12 cellular contexts compared by ENCODE assay signal in genomic region chr11:44030276-44030932, GRCh38. TPM values are rescaled to one million over a fixed set of nuclear protein-coding genes. Genes with fewer than 3 reads are reported as not detected.
A peak's percentile ranks its signal among the peaks of the same experiment; 100 is the strongest.
DNase-seq lines count a peak whose midpoint lies in the region; ATAC-seq and TF ChIP-seq lines count a peak whose summit lies in the region.
"Had no signal": no experiment of that assay in that cellular context is flagged by ENCODE, and none has a peak within 500 bp of the region (broad histone marks: within the 10 kb centered on the region; RNA-seq: fewer than 3 reads in every experiment).

No MANE protein-coding gene starts in this region.

- no peak for TF ChIP-seq EP300 in suprapubic skin (IDR thresholded peaks at IDR 0.05)

- peaks cover 19% of the 10 kb centered on the region for H3K27me3 Mint-ChIP-seq in T-helper 2 cell treated with Interferon-gamma antibody and Interleukin-4, amounts not matched to agents 5 μg/mL and 100 μg/mL, for 36 hours (ENCODE audit: low read depth)

- no peaks in the 10 kb centered on the region for H3K4me1 Mint-ChIP-seq in T-helper 2 cell treated with Interferon-gamma antibody and Interleukin-4, amounts not matched to agents 5 μg/mL and 100 μg/mL, for 36 hours (ENCODE audit: low read depth)

- H3K9me3 ChIP-seq in lower lobe of right lung (peaks cover 5% of the 10 kb centered on the region), suprapubic skin (peaks cover 9% of the 10 kb centered on the region)

- peak; percentile 42 for DNase-seq in NCI-H82 treated with DMSO at 0.1 percent for 48 hours (lab: John Stamatoyannopoulos, UW; ENCODE audit: unreplicated experiment)
- peak; percentile 60 for DNase-seq in ecto neural progenitor cell (ENCODE audit: low spot score)
- DNase-seq in lower lobe of right lung, result no peak
- peak in 1 of 2 donors; percentile 70 for DNase-seq in suprapubic skin (ENCODE audit: low spot score in 2 of 2)
- DNase-seq in COLO829 (ENCODE audit: low spot score), result no peak
- DNase-seq in GM10266 (ENCODE audit: extremely low spot score), result no peak
- no peak for DNase-seq in T-helper 2 cell treated with Interferon-gamma antibody and Interleukin-4, amounts not matched to agents 5 μg/mL and 100 μg/mL, for 36 hours (ENCODE audit: low spot score)
- DNase-seq: stimulated activated CD8-positive, alpha-beta memory T cell treated with anti-CD3 and anti-CD28 coated beads, Interleukin-4, amount 100 ng/mL, for 48 hours had no signal

- peak in 1 of 2 donors; percentile 13 for ATAC-seq in lower lobe of right lung
- ATAC-seq in GM18858 (IDR thresholded peaks at IDR 0.05; ENCODE audit: unreplicated experiment), result no peak

- H3K9me3 Mint-ChIP-seq in T-helper 2 cell treated with Interferon-gamma antibody and Interleukin-4, amounts not matched to agents 5 μg/mL and 100 μg/mL, for 36 hours, result peaks cover 6% of the 10 kb centered on the region

- TF ChIP-seq POLR2A in suprapubic skin (IDR thresholded peaks at IDR 0.05), result no peak

- no peak overlapping the region for H3K4me3 Mint-ChIP-seq in T-helper 2 cell treated with Interferon-gamma antibody and Interleukin-4, amounts not matched to agents 5 μg/mL and 100 μg/mL, for 36 hours
- H3K4me3 Mint-ChIP-seq: activated naive CD8-positive, alpha-beta T cell had no signal

- no peak overlapping the region for H3K27ac Mint-ChIP-seq in T-helper 2 cell treated with Interferon-gamma antibody and Interleukin-4, amounts not matched to agents 5 μg/mL and 100 μg/mL, for 36 hours
- H3K27ac Mint-ChIP-seq: activated naive CD8-positive, alpha-beta T cell had no signal

- TF ChIP-seq CTCF in lower lobe of right lung (IDR thresholded peaks at IDR 0.05) (no peak), suprapubic skin (IDR thresholded peaks at IDR 0.05) (no peak), GM10266 (IDR thresholded peaks at IDR 0.05; ENCODE audit: control insufficient read depth, insufficient read depth, low read depth, missing control alignments) (no peak)

- no peaks in the 10 kb centered on the region for H3K36me3 ChIP-seq in lower lobe of right lung
- no peaks in the 10 kb centered on the region for H3K36me3 ChIP-seq in suprapubic skin

- H3K27ac ChIP-seq in lower lobe of right lung (peak overlapping the region; percentile 53), suprapubic skin (peak overlapping the region; percentile 73)

- peaks cover 40% of the 10 kb centered on the region for H3K4me1 ChIP-seq in lower lobe of right lung
- peaks cover 5% of the 10 kb centered on the region for H3K4me1 ChIP-seq in suprapubic skin

- 38% methylated on average over 5 of the region's 5 CpGs for whole genome bisulfite sequencing in suprapubic skin

- H3K27me3 ChIP-seq in lower lobe of right lung (ENCODE audit: low read depth), result no peaks in the 10 kb centered on the region
- H3K27me3 ChIP-seq in suprapubic skin, result no peaks in the 10 kb centered on the region

- H3K4me3 ChIP-seq in lower lobe of right lung (no peak overlapping the region), suprapubic skin (no peak overlapping the region)

- intact Hi-C loops in lower lobe of right lung (cut with DNase I), result no loop called here

- no peaks in the 10 kb centered on the region for H3K36me3 Mint-ChIP-seq in T-helper 2 cell treated with Interferon-gamma antibody and Interleukin-4, amounts not matched to agents 5 μg/mL and 100 μg/mL, for 36 hours (ENCODE audit: low read depth)
- H3K36me3 Mint-ChIP-seq: activated naive CD8-positive, alpha-beta T cell had no signal

RNA-seq across cellular contexts. Expression of gene ACCSL, which starts 17.4 kb away (rescaled TPM):
- total RNA-seq in lower lobe of right lung, result not detected
- under 1 TPM in 1 of 4 donors, not detected in 3; 0.60 TPM for total RNA-seq in suprapubic skin
- total RNA-seq: mesenteric fat pad; T-helper 1 cell treated with Interleukin-12 subunit alpha and Interleukin-12 subunit beta and Interleukin-4 antibody, amounts not matched to agents 30 ng/mL and 1 ng/mL, for 36 hours had no signal

RNA-seq across cellular contexts. Expression of gene ACCS, which starts 35.7 kb away (rescaled TPM):
- total RNA-seq in lower lobe of right lung, result 31.4 TPM
- total RNA-seq in suprapubic skin, result 10 to 100 TPM; 17.4 to 54.1 (median 30.1) TPM

Comparison
In these comparisons a context has a peak if more than half of its experiments do, and no peak if none do; other contexts are left out.
1. DNase-seq: peak in NCI-H82 treated with DMSO at 0.1 percent for 48 hours (single experiment) and ecto neural progenitor cell (single experiment); none in lower lobe of right lung (single experiment), COLO829 (single experiment), GM10266 (single experiment) and T-helper 2 cell treated with Interferon-gamma antibody and Interleukin-4, amounts not matched to agents 5 μg/mL and 100 μg/mL, for 36 hours (single experiment).